Comparison of ENCODE assay signal across 8 cellular contexts in genomic region chr6:127420558-127420957, GRCh38. TPM values are rescaled to one million over a fixed set of nuclear protein-coding genes. Genes with fewer than 3 reads are reported as not detected.
DNase-seq lines count a peak whose midpoint lies in the region; ATAC-seq and TF ChIP-seq lines count a peak whose summit lies in the region.

No MANE protein-coding gene starts in this region.

- H3K4me1 ChIP-seq in ascending aorta: peaks cover 0 to 9% of the 10 kb centered on the region in 2 donors

- H3K27me3 ChIP-seq in ascending aorta: no peaks in the 10 kb centered on the region

- H3K4me3 ChIP-seq in ascending aorta: no peak overlapping the region

- peak; percentile 100 for ATAC-seq in HG02642 (IDR thresholded peaks at IDR 0.05; ENCODE audit: poor library complexity, unreplicated experiment)

- peak overlapping the region; percentile 50 for H3K27ac Mint-ChIP-seq in T-helper 2 cell treated with Interferon-gamma antibody and Interleukin-4, amounts not matched to agents 5 μg/mL and 100 μg/mL, for 36 hours

- intact Hi-C loops in ascending aorta (cut with DNase I): loop anchor here (2.0 to 10.0 kb wide), 2 partner anchors 44 to 116 kb away; no protein-coding TSS in a partner anchor

- H3K9me3 ChIP-seq in ascending aorta: no peaks in the 10 kb centered on the region

- H3K4me1 Mint-ChIP-seq in T-helper 2 cell treated with Interferon-gamma antibody and Interleukin-4, amounts not matched to agents 5 μg/mL and 100 μg/mL, for 36 hours (ENCODE audit: low read depth): peaks cover 12% of the 10 kb centered on the region

- no peaks in the 10 kb centered on the region for H3K36me3 Mint-ChIP-seq in T-helper 2 cell treated with Interferon-gamma antibody and Interleukin-4, amounts not matched to agents 5 μg/mL and 100 μg/mL, for 36 hours (ENCODE audit: low read depth)

- H3K9me3 Mint-ChIP-seq in T-helper 2 cell treated with Interferon-gamma antibody and Interleukin-4, amounts not matched to agents 5 μg/mL and 100 μg/mL, for 36 hours: no peaks in the 10 kb centered on the region

- no peak overlapping the region for H3K4me3 Mint-ChIP-seq in T-helper 2 cell treated with Interferon-gamma antibody and Interleukin-4, amounts not matched to agents 5 μg/mL and 100 μg/mL, for 36 hours

- DNase-seq in NCI-H2107 treated with DMSO at 0.1 percent for 48 hours (lab: John Stamatoyannopoulos, UW; ENCODE audit: unreplicated experiment) (peak; percentile 82), NCI-H2107 (lab: John Stamatoyannopoulos, UW) (no peak), NAMALWA (ENCODE audit: low spot score) (peak; percentile 82), ascending aorta (ENCODE audit: low spot score in 2 of 2) (peak; percentile 55 to 87), iPS DF 4.7 (ENCODE audit: extremely low read depth, low spot score) (peak; percentile 83)
- DNase-seq in T-helper 2 cell treated with Interferon-gamma antibody and Interleukin-4, amounts not matched to agents 5 μg/mL and 100 μg/mL, for 36 hours (ENCODE audit: low spot score): peak; percentile 85
- peak; percentile 69 to 78 for DNase-seq in stimulated activated CD4-positive, alpha-beta T cell treated with anti-CD3 and anti-CD28 coated beads, Interleukin-15, amount 100 ng/mL, for 48 hours (ENCODE audit: low read depth in 2 of 2)

- H3K36me3 ChIP-seq in ascending aorta: no peaks in the 10 kb centered on the region

- H3K27ac ChIP-seq in ascending aorta: peak overlapping the region; percentile 12 to 25

- peak in 2 of 3 experiments; percentile 21 to 31 for TF ChIP-seq CTCF in ascending aorta (IDR thresholded peaks at IDR 0.05)

- no peaks in the 10 kb centered on the region for H3K27me3 Mint-ChIP-seq in T-helper 2 cell treated with Interferon-gamma antibody and Interleukin-4, amounts not matched to agents 5 μg/mL and 100 μg/mL, for 36 hours (ENCODE audit: low read depth)

RNA-seq across cellular contexts. Expression of gene KIAA0408, which starts 38.6 kb away (rescaled TPM):
- total RNA-seq in ascending aorta: not detected
